ENCODE assay signal across 9 cellular contexts in the genomic region with DNA sequence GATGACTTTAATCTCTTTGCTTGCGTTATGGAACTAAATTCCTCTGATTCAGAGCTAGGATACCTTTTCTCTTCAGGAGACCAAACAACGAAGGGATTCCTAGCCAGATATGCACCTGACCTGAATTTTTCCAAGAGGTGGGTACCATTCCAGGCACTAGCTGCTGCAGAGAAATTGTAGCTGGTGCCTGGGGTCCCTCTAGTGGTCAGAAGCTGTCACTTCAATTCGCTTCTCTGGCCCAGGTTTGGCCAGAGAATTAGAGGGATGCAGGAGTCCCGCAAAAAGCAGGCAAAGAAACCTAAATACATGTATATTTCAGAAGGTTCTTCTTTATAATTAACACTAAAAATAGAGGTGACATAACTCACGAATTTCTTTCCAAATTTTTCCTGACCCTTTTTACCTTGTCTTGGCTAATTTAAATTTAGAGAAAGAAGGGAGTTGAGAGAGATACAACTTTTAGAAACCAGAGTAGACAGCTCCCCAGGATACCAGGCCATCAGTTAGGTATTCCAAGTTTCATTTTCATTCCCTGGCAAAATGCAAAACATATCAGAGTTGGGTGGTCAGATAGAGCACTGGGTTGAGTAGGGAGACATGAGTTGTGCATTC. TPM values are rescaled to one million over a fixed set of nuclear protein-coding genes. Genes with fewer than 3 reads are reported as not detected.
DNase-seq lines count a peak whose midpoint lies in the region; ATAC-seq and TF ChIP-seq lines count a peak whose summit lies in the region.
"Had no signal": no experiment of that assay in that cellular context is flagged by ENCODE, and none has a peak within 500 bp of the region (broad histone marks: within the 10 kb centered on the region; RNA-seq: fewer than 3 reads in every experiment).

No MANE protein-coding gene starts in this region.

- CTCF ChIA-PET in activated CD4-positive, alpha-beta T cell treated with anti-CD3 and anti-CD28 coated beads, Interleukin-2, amount 10 ng/mL, durations not matched to agents 7 days and 5 days (lab: Charles Lee) = interaction anchor here (0.5 to 1.6 kb wide), 5 partner anchors 10 to 82 kb away, joined by 3 to 6 read pairs (median 3); no protein-coding TSS in a partner anchor

- no peak for ATAC-seq in HG03196 (IDR thresholded peaks at IDR 0.05; ENCODE audit: unreplicated experiment)

- H3K36me3 Mint-ChIP-seq in activated CD4-positive, alpha-beta T cell treated with anti-CD3 and anti-CD28 coated beads, Interleukin-2, amount 10 ng/mL, durations not matched to agents 7 days and 5 days (ENCODE audit: low read depth) = no peaks in the 10 kb centered on the region
- H3K36me3 Mint-ChIP-seq in osteocyte (ENCODE audit: unreplicated experiment) = no peaks in the 10 kb centered on the region
- H3K36me3 Mint-ChIP-seq: T-cell had no signal

- H3K4me3 Mint-ChIP-seq in activated CD4-positive, alpha-beta T cell treated with anti-CD3 and anti-CD28 coated beads, Interleukin-2, amount 10 ng/mL, durations not matched to agents 7 days and 5 days = no peak overlapping the region
- H3K4me3 Mint-ChIP-seq in osteocyte (ENCODE audit: unreplicated experiment) = no peak overlapping the region
- H3K4me3 Mint-ChIP-seq: T-cell had no signal

- peak; percentile 88 for TF ChIP-seq CTCF in osteocyte (IDR thresholded peaks at IDR 0.05)

- H3K4me1 Mint-ChIP-seq in activated CD4-positive, alpha-beta T cell treated with anti-CD3 and anti-CD28 coated beads, Interleukin-2, amount 10 ng/mL, durations not matched to agents 7 days and 5 days = no peaks in the 10 kb centered on the region
- no peaks in the 10 kb centered on the region for H3K4me1 Mint-ChIP-seq in osteocyte (ENCODE audit: unreplicated experiment)

- H3K27me3 Mint-ChIP-seq in activated CD4-positive, alpha-beta T cell treated with anti-CD3 and anti-CD28 coated beads, Interleukin-2, amount 10 ng/mL, durations not matched to agents 7 days and 5 days = peaks cover 17% of the 10 kb centered on the region
- H3K27me3 Mint-ChIP-seq in osteocyte (ENCODE audit: unreplicated experiment) = peaks cover 2% of the 10 kb centered on the region

- DNase-seq in CMK (ENCODE audit: low read depth) (peak; percentile 42), GM19240 (ENCODE audit: insufficient read length, low spot score) (peak; percentile 38), NCI-H1092 treated with DMSO at 0.1 percent for 48 hours (lab: John Stamatoyannopoulos, UW) (peak; percentile 39), fibroblast of gingiva (ENCODE audit: low read depth) (peak; percentile 9), osteocyte (ENCODE audit: extremely low spot score, unreplicated experiment) (no peak), NCI-H128 (lab: John Stamatoyannopoulos, UW; ENCODE audit: unreplicated experiment) (no peak)
- DNase-seq in activated CD4-positive, alpha-beta T cell treated with anti-CD3 and anti-CD28 coated beads, Interleukin-2, amount 10 ng/mL, durations not matched to agents 7 days and 5 days = peak; percentile 37

- POLR2A ChIA-PET in activated CD4-positive, alpha-beta T cell treated with anti-CD3 and anti-CD28 coated beads, Interleukin-2, amount 10 ng/mL, durations not matched to agents 7 days and 5 days (lab: Charles Lee) = no interaction called here

- H3K9me3 Mint-ChIP-seq in activated CD4-positive, alpha-beta T cell treated with anti-CD3 and anti-CD28 coated beads, Interleukin-2, amount 10 ng/mL, durations not matched to agents 7 days and 5 days = no peaks in the 10 kb centered on the region
- no peaks in the 10 kb centered on the region for H3K9me3 Mint-ChIP-seq in osteocyte (ENCODE audit: unreplicated experiment)
- H3K9me3 Mint-ChIP-seq: T-cell had no signal

- H3K27ac Mint-ChIP-seq in activated CD4-positive, alpha-beta T cell treated with anti-CD3 and anti-CD28 coated beads, Interleukin-2, amount 10 ng/mL, durations not matched to agents 7 days and 5 days = no peak overlapping the region
- no peak overlapping the region for H3K27ac Mint-ChIP-seq in osteocyte (ENCODE audit: unreplicated experiment)
- H3K27ac Mint-ChIP-seq: T-cell had no signal

RNA-seq across cellular contexts. Expression of a gene that starts 9.6 kb away (rescaled TPM):
- not detected for total RNA-seq in activated CD4-positive, alpha-beta T cell treated with anti-CD3 and anti-CD28 coated beads, Interleukin-2, amount 10 ng/mL, durations not matched to agents 7 days and 5 days
- not detected in 2 replicates for total RNA-seq in osteocyte

RNA-seq across cellular contexts. Expression of a gene that starts 42.8 kb away (rescaled TPM):
- not detected for total RNA-seq in activated CD4-positive, alpha-beta T cell treated with anti-CD3 and anti-CD28 coated beads, Interleukin-2, amount 10 ng/mL, durations not matched to agents 7 days and 5 days
- total RNA-seq in osteocyte = 0.13 TPM in 1 of 2 replicates, not detected in the other
- total RNA-seq: T-cell had no signal

Comparison
In these comparisons a context has a peak if more than half of its experiments do, and no peak if none do; other contexts are left out.
1. DNase-seq: peak in CMK (single experiment), GM19240 (single experiment), NCI-H1092 treated with DMSO at 0.1 percent for 48 hours (single experiment), activated CD4-positive, alpha-beta T cell treated with anti-CD3 and anti-CD28 coated beads, Interleukin-2, amount 10 ng/mL, durations not matched to agents 7 days and 5 days (single experiment) and fibroblast of gingiva (single experiment); none in osteocyte (single experiment) and NCI-H128 (single experiment).